Comparison of ENCODE assay signal across 1 cellular context in the genomic region with DNA sequence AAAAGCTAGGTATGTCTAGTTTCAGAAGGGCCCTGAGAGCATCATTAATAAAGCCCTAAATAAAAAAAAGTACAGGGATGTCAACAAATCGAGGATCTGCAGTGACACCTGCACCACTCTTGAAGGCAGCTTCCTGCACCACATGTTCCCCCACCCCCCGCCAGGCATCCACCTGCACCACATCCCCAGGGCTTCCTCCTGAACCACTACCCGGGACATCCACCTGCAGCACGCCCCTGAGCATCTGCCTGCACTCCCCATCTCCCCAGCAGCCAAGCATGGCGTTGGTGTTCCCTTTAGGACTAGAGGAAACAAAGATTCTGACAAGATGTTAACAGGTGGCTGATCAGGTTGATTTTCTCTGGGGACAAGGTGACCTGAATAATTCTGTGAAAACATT.
TF ChIP-seq lines count a peak whose summit lies in the region.

No MANE protein-coding gene starts in this region.

TF ChIP-seq in WTC11, 78 proteins besides CTCF, POLR2A, EP300 and RAD21 (continued from another document):
- TF ChIP-seq, protein P1, sequence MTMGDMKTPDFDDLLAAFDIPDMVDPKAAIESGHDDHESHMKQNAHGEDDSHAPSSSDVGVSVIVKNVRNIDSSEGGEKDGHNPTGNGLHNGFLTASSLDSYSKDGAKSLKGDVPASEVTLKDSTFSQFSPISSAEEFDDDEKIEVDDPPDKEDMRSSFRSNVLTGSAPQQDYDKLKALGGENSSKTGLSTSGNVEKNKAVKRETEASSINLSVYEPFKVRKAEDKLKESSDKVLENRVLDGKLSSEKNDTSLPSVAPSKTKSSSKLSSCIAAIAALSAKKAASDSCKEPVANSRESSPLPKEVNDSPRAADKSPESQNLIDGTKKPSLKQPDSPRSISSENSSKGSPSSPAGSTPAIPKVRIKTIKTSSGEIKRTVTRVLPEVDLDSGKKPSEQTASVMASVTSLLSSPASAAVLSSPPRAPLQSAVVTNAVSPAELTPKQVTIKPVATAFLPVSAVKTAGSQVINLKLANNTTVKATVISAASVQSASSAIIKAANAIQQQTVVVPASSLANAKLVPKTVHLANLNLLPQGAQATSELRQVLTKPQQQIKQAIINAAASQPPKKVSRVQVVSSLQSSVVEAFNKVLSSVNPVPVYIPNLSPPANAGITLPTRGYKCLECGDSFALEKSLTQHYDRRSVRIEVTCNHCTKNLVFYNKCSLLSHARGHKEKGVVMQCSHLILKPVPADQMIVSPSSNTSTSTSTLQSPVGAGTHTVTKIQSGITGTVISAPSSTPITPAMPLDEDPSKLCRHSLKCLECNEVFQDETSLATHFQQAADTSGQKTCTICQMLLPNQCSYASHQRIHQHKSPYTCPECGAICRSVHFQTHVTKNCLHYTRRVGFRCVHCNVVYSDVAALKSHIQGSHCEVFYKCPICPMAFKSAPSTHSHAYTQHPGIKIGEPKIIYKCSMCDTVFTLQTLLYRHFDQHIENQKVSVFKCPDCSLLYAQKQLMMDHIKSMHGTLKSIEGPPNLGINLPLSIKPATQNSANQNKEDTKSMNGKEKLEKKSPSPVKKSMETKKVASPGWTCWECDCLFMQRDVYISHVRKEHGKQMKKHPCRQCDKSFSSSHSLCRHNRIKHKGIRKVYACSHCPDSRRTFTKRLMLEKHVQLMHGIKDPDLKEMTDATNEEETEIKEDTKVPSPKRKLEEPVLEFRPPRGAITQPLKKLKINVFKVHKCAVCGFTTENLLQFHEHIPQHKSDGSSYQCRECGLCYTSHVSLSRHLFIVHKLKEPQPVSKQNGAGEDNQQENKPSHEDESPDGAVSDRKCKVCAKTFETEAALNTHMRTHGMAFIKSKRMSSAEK (CRISPR knock-in tag; IDR thresholded peaks at IDR 0.05; ENCODE audit: borderline replicate concordance): no peak
- no peak for TF ChIP-seq ZNF219 (CRISPR knock-in tag; IDR thresholded peaks at IDR 0.05; ENCODE audit: borderline replicate concordance)
- TF ChIP-seq, protein P2, sequence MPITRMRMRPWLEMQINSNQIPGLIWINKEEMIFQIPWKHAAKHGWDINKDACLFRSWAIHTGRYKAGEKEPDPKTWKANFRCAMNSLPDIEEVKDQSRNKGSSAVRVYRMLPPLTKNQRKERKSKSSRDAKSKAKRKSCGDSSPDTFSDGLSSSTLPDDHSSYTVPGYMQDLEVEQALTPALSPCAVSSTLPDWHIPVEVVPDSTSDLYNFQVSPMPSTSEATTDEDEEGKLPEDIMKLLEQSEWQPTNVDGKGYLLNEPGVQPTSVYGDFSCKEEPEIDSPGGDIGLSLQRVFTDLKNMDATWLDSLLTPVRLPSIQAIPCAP (CRISPR knock-in tag; IDR thresholded peaks at IDR 0.05): no peak
- no peak for TF ChIP-seq ZNF138 (CRISPR knock-in tag; conservative IDR thresholded peaks at IDR 0.05)
- no peak for TF ChIP-seq NR1H2 (CRISPR knock-in tag; IDR thresholded peaks at IDR 0.05)
- 0 out of 2 replicates have a peak, but pooled peaks have one; percentile 49 for TF ChIP-seq ZNF423 (CRISPR knock-in tag; IDR thresholded peaks at IDR 0.05)
